ENCODE assay signal across 11 cellular contexts in genomic region chr1:16625497-16626408, GRCh38. TPM values are rescaled to one million over a fixed set of nuclear protein-coding genes. Genes with fewer than 3 reads are reported as not detected.
DNase-seq lines count a peak whose midpoint lies in the region; ATAC-seq lines count a peak whose summit lies in the region.
"Had no signal": no experiment of that assay in that cellular context is flagged by ENCODE, and none has a peak within 500 bp of the region (broad histone marks: within the 10 kb centered on the region; RNA-seq: fewer than 3 reads in every experiment).

No MANE protein-coding gene starts in this region.

- H3K4me1 ChIP-seq in NT2/D1 (ENCODE audit: insufficient read depth, insufficient read length) = peaks cover 2% of the 10 kb centered on the region
- no peaks in the 10 kb centered on the region for H3K4me1 ChIP-seq in right cardiac atrium (ENCODE audit: control insufficient read depth, insufficient read depth, low read length)

- H3K4me3 ChIP-seq in NT2/D1 (ENCODE audit: insufficient read length, low read depth) (no peak overlapping the region), right cardiac atrium (ENCODE audit: low read length) (no peak overlapping the region)
- H3K4me3 ChIP-seq: PC-9 had no signal

- no peak overlapping the region for H3K27ac ChIP-seq in right cardiac atrium (ENCODE audit: low read length)
- H3K27ac ChIP-seq: foreskin keratinocyte, PC-9 had no signal

- WGBS in right cardiac atrium = 91% methylated on average over 25 of the region's 25 CpGs

- peak overlapping the region; percentile 37 for H3K9ac ChIP-seq in NT2/D1 (ENCODE audit: insufficient read length, low read depth)

- no peaks in the 10 kb centered on the region for H3K27me3 ChIP-seq in NT2/D1 (ENCODE audit: insufficient read depth, insufficient read length)
- no peaks in the 10 kb centered on the region for H3K27me3 ChIP-seq in right cardiac atrium (ENCODE audit: control insufficient read depth, insufficient read depth)
- H3K27me3 ChIP-seq: foreskin keratinocyte had no signal

- DNase-seq in activated CD4-positive, alpha-beta T cell treated with anti-CD3 and anti-CD28 coated beads for 48 hours = peak; percentile 12
- DNase-seq in activated CD4-positive, alpha-beta T cell treated with anti-CD3 and anti-CD28 coated beads, Interleukin-2, amount 50 U/mL, for 1 hour = no peak
- DNase-seq in NT2/D1 (ENCODE audit: low read depth, low spot score) = no peak
- peak; percentile 17 to 65 (median 61) for DNase-seq in right cardiac atrium
- DNase-seq in stimulated activated CD8-positive, alpha-beta memory T cell treated with anti-CD3 and anti-CD28 coated beads, Interleukin-4, amount 100 ng/mL, for 48 hours = peak; percentile 27
- DNase-seq in COR-L47 (lab: John Stamatoyannopoulos, UW) = no peak
- DNase-seq in dedifferentiated amniotic fluid mesenchymal stem cell (ENCODE audit: extremely low spot score) = no peak
- DNase-seq: effector memory CD4-positive, alpha-beta T cell had no signal

- H3K9me3 ChIP-seq in NT2/D1 (ENCODE audit: insufficient read depth, low read length) = no peaks in the 10 kb centered on the region
- no peaks in the 10 kb centered on the region for H3K9me3 ChIP-seq in right cardiac atrium (ENCODE audit: control insufficient read depth, low read length)

- peak in 1 of 2 donors; percentile 4 for ATAC-seq in right cardiac atrium
- no peak for ATAC-seq in HG02852 (IDR thresholded peaks at IDR 0.05; ENCODE audit: unreplicated experiment)

- intact Hi-C loops in right cardiac atrium (cut with DNase I) = no loop called here

- H3K36me3 ChIP-seq in NT2/D1 (ENCODE audit: insufficient read depth, insufficient read length, low read length) = peaks cover 56% of the 10 kb centered on the region

RNA-seq across cellular contexts. Expression of gene NBPF1, which starts 12.4 kb away (rescaled TPM):
- 10 to 100 TPM in 3 of 4 donors, 1 to 10 TPM in 1; 8.9 to 18.7 (median 15.7) TPM for total RNA-seq in right cardiac atrium
- 6.5 TPM for polyA plus RNA-seq in right cardiac atrium

RNA-seq across cellular contexts. Expression of gene RNU1-3, which starts 41.0 kb away (rescaled TPM):
- total RNA-seq in right cardiac atrium = 1,000 to 10,000 TPM; 3,675 to 8,578 (median 7,073) TPM
- not detected for polyA plus RNA-seq in right cardiac atrium
- polyA plus RNA-seq: foreskin keratinocyte had no signal

Comparison
In these comparisons a context has a peak if more than half of its experiments do, and no peak if none do; other contexts are left out.
1. DNase-seq: peak in activated CD4-positive, alpha-beta T cell treated with anti-CD3 and anti-CD28 coated beads for 48 hours (single experiment), right cardiac atrium (3 of 3) and stimulated activated CD8-positive, alpha-beta memory T cell treated with anti-CD3 and anti-CD28 coated beads, Interleukin-4, amount 100 ng/mL, for 48 hours (single experiment); none in activated CD4-positive, alpha-beta T cell treated with anti-CD3 and anti-CD28 coated beads, Interleukin-2, amount 50 U/mL, for 1 hour (single experiment), NT2/D1 (single experiment), COR-L47 (single experiment) and dedifferentiated amniotic fluid mesenchymal stem cell (single experiment).